In the genomic region with DNA sequence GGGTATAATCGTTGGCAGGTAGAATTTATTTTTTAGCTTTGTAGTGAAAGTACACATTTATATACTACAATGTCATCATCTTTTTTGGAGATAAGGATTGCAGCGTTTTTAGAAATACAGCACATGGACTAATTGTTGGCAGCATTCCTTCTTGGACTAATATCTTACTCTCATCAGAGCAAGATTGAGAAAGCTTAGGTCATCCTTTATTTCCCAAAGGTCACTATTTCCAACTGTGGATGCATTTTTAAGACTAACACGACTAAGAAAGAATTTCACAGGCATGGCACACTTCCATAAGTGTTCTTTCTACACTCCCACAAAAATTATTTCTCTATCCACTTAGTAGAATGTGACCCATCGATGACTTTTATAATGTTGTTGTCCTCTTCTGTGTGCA, we compare ENCODE assay signal across 21 cellular contexts.
"Had no signal": no experiment of that assay in that cellular context is flagged by ENCODE, and none has a peak within 500 bp of the region (broad histone marks: within the 10 kb centered on the region; RNA-seq: fewer than 3 reads in every experiment).

No MANE protein-coding gene starts in this region.

- ATAC-seq: activated CD8-positive, alpha-beta memory T cell treated with anti-CD3 and anti-CD28 coated beads, Interleukin-2, amount 10 ng/mL, durations not matched to agents 7 days and 5 days; activated T-helper 17 cell treated with anti-CD3 and anti-CD28 coated beads, Interleukin-2, amount 50 U/mL, for 72 hours; left lung; T-cell had no signal

- H3K4me3 ChIP-seq: coronary artery, left lung, skin epidermis, tibial nerve had no signal

- DNase-seq: activated B cell treated with CpG ODN at 0.5 μM for 24 hours; activated CD4-positive, alpha-beta memory T cell treated with anti-CD3 and anti-CD28 coated beads, Interleukin-2, amount 10 ng/mL, durations not matched to agents 7 days and 5 days; activated CD4-positive, alpha-beta T cell treated with anti-CD3 and anti-CD28 coated beads for 4 hours; activated CD8-positive, alpha-beta memory T cell treated with anti-CD3 and anti-CD28 coated beads, Interleukin-2, amount 10 ng/mL, durations not matched to agents 7 days and 5 days; activated naive CD4-positive, alpha-beta T cell; activated naive CD8-positive, alpha-beta T cell treated with anti-CD3 and anti-CD28 coated beads for 36 hours; amygdala; brain microvascular endothelial cell; head of caudate nucleus; left lung; mammary epithelial cell; midbrain; nephron progenitor cell; nucleus accumbens; retina; stimulated activated CD4-positive, alpha-beta T cell treated with anti-CD3 and anti-CD28 coated beads, Interleukin-2, amount 100 ng/mL, for 48 hours; T-cell had no signal
